28 cellular contexts compared by ENCODE assay signal in the genomic region with DNA sequence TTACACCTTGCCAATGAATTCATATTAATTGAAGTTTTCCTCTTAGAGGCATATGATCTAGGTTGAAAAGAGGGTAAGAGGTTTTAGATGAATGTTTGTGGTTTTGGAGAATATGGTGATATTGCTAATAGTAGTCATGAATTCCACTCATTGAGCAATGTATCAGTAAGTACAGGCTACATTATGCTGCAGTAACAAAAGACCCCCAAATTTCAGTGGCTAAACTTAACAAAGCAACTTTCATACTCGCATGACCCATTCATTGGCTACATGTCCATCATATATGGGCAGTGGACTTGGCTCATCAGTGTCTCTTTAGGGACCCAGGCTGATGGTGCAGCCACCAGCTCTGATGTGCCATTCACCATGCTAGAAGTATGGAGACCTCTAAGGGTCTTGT.
"Had no signal": no experiment of that assay in that cellular context is flagged by ENCODE, and none has a peak within 500 bp of the region (broad histone marks: within the 10 kb centered on the region; RNA-seq: fewer than 3 reads in every experiment).

No MANE protein-coding gene starts in this region.

- H3K4me3 ChIP-seq: colonic mucosa, coronary artery, dorsolateral prefrontal cortex, esophagus muscularis mucosa, esophagus squamous epithelium, gastrocnemius medialis, gastroesophageal sphincter, heart left ventricle, heart right ventricle had no signal

- H3K4me1 ChIP-seq: colonic mucosa, esophagus squamous epithelium, foreskin keratinocyte had no signal

- DNase-seq: colonic mucosa; cortex of kidney; dermis blood vessel endothelial cell; dorsolateral prefrontal cortex; effector CD4-positive, alpha-beta T cell; effector CD8-positive, alpha-beta T cell; effector memory CD4-positive, alpha-beta T cell; effector memory CD8-positive, alpha-beta T cell; endodermal cell; erythroblast; esophagus squamous epithelium; foreskin fibroblast; foreskin keratinocyte; foreskin melanocyte; gastrocnemius medialis; glutamatergic neuron; head of caudate nucleus; heart left ventricle; heart right ventricle had no signal

- H3K36me3 ChIP-seq: colonic mucosa, esophagus muscularis mucosa, esophagus squamous epithelium, gastrocnemius medialis, gastroesophageal sphincter, heart left ventricle, heart right ventricle had no signal

- H3K27me3 ChIP-seq: colonic mucosa, esophagus muscularis mucosa had no signal

- H3K9me3 ChIP-seq: colonic mucosa, esophagus muscularis mucosa, esophagus squamous epithelium, gastrocnemius medialis, gastroesophageal sphincter had no signal

- ATAC-seq: effector memory CD8-positive, alpha-beta T cell; esophagus mucosa; foreskin keratinocyte; gastrocnemius medialis; gastroesophageal sphincter; heart left ventricle; heart right ventricle had no signal

- FAIRE-seq: colon, endometrium, endothelial cell of umbilical vein, frontal cortex had no signal

- H3K27ac ChIP-seq: colonic mucosa, coronary artery, dorsolateral prefrontal cortex, epithelial cell of prostate, esophagus muscularis mucosa, esophagus squamous epithelium, foreskin keratinocyte, gastrocnemius medialis, gastroesophageal sphincter, heart left ventricle, heart right ventricle had no signal
